2 cellular contexts compared by ENCODE assay signal in the genomic region with DNA sequence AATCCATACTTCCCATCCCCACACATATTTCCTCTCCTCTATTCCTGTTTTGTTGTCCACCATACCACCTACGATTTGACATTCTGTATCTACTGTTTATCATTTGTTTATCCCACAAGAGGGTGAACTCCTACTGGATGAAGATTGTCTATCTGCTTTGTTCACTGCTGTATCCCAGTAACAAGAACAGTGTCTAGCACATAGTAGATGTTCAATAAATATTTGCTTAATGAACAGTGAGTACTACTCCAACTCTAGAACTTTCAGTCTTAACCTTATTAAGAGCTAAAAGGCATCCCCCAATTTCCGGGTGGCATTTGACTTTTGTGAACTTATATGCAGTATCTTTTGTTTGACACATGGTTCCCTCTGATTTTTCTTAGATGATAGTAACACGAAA.
TF ChIP-seq lines count a peak whose summit lies in the region.

No MANE protein-coding gene starts in this region.

TF ChIP-seq in A549, 52 proteins besides CTCF, POLR2A, EP300 and RAD21 (continued from another document):
- TF ChIP-seq, protein P1, sequence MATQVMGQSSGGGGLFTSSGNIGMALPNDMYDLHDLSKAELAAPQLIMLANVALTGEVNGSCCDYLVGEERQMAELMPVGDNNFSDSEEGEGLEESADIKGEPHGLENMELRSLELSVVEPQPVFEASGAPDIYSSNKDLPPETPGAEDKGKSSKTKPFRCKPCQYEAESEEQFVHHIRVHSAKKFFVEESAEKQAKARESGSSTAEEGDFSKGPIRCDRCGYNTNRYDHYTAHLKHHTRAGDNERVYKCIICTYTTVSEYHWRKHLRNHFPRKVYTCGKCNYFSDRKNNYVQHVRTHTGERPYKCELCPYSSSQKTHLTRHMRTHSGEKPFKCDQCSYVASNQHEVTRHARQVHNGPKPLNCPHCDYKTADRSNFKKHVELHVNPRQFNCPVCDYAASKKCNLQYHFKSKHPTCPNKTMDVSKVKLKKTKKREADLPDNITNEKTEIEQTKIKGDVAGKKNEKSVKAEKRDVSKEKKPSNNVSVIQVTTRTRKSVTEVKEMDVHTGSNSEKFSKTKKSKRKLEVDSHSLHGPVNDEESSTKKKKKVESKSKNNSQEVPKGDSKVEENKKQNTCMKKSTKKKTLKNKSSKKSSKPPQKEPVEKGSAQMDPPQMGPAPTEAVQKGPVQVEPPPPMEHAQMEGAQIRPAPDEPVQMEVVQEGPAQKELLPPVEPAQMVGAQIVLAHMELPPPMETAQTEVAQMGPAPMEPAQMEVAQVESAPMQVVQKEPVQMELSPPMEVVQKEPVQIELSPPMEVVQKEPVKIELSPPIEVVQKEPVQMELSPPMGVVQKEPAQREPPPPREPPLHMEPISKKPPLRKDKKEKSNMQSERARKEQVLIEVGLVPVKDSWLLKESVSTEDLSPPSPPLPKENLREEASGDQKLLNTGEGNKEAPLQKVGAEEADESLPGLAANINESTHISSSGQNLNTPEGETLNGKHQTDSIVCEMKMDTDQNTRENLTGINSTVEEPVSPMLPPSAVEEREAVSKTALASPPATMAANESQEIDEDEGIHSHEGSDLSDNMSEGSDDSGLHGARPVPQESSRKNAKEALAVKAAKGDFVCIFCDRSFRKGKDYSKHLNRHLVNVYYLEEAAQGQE (IDR thresholded peaks at IDR 0.05) = no peak
- TF ChIP-seq RARB (CRISPR knock-in tag; IDR thresholded peaks at IDR 0.05) = no peak
- no peak for TF ChIP-seq EHMT2 (IDR thresholded peaks at IDR 0.05; ENCODE audit: low read depth)
- no peak for TF ChIP-seq KDM5A (IDR thresholded peaks at IDR 0.05)
- TF ChIP-seq MAZ (IDR thresholded peaks at IDR 0.05; ENCODE audit: borderline replicate concordance, low read depth, low read length) = no peak

TF ChIP-seq in HEK293, 187 proteins besides CTCF, POLR2A, EP300 and RAD21 (continued from another document):
- no peak for TF ChIP-seq ZNF639 (tag by site-specific recombination; IDR thresholded peaks at IDR 0.05)
- no peak for TF ChIP-seq ZNF623 (tag by site-specific recombination; IDR thresholded peaks at IDR 0.05)
- TF ChIP-seq, protein P2, sequence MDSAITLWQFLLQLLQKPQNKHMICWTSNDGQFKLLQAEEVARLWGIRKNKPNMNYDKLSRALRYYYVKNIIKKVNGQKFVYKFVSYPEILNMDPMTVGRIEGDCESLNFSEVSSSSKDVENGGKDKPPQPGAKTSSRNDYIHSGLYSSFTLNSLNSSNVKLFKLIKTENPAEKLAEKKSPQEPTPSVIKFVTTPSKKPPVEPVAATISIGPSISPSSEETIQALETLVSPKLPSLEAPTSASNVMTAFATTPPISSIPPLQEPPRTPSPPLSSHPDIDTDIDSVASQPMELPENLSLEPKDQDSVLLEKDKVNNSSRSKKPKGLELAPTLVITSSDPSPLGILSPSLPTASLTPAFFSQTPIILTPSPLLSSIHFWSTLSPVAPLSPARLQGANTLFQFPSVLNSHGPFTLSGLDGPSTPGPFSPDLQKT (IDR thresholded peaks at IDR 0.05; ENCODE audit: borderline replicate concordance, low read depth, low read length) = no peak
